8 cellular contexts compared by ENCODE assay signal in the genomic region with DNA sequence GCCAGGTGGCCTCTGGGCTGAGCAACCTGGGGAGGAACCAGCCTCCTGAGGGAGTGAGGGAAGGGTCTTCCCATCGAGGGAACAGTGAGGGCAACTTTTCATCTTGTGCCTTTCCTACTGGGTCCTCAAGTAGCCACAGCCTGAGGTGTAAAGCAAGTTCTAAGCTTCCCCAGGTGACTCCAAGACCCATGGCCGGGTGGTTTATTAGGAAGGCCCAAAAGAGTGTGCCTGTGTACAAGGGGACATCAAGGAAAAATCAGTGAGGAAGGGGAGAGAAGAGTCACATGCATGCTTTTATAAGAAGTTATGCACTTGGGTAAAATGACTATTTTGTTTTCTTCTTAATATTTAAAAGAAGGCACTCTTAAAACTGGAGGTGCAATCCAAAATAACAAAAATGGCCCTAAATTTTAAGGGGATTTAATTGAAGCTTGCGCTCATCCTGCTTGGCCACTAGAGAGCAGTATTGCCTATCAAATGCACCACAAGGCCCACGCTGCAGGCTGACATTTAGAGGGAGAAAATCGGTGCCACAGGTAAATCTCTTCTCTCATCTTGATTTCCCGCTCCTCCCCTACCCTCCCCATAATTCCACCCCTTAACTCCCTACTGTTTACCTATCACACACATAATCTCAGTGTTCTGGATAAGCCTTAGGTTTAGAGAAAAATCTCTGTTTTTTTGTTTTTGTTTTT. TPM values are rescaled to one million over a fixed set of nuclear protein-coding genes. Genes with fewer than 3 reads are reported as not detected.
A peak's percentile ranks its signal among the peaks of the same experiment; 100 is the strongest.
DNase-seq lines count a peak whose midpoint lies in the region; ATAC-seq, FAIRE-seq and TF ChIP-seq lines count a peak whose summit lies in the region.

No MANE protein-coding gene starts in this region.

- FAIRE-seq in TTC549 (lab: Jason Lieb, UNC), result peak; percentile 83

- 28 to 37% methylated on average over 6 of the region's 6 CpGs for WGBS in testis, 2 donors

- H3K9me3 ChIP-seq in testis, result no peaks in the 10 kb centered on the region

- peak; percentile 73 for ATAC-seq in GM19023 (IDR thresholded peaks at IDR 0.05; ENCODE audit: unreplicated experiment)
- no peak for ATAC-seq in GM21619 (IDR thresholded peaks at IDR 0.05; ENCODE audit: unreplicated experiment)

- H3K4me1 ChIP-seq in testis, result no peaks in the 10 kb centered on the region

- peak; percentile 88 for TF ChIP-seq CTCF in C4-2B (conservative IDR thresholded peaks at IDR 0.05)
- peak in 2 of 3 experiments; percentile 67 to 68 for TF ChIP-seq CTCF in testis (IDR thresholded peaks at IDR 0.05)

- H3K27ac ChIP-seq in C4-2B, result no peak overlapping the region
- H3K27ac ChIP-seq in epithelial cell of prostate, result no peak overlapping the region
- H3K27ac ChIP-seq in testis, result no peak overlapping the region

- no peak overlapping the region for H3K4me3 ChIP-seq in testis

- peak; percentile 19 for DNase-seq in NCI-H1048 (lab: John Stamatoyannopoulos, UW)
- peak; percentile 5 for DNase-seq in epithelial cell of prostate (ENCODE audit: low read depth, low spot score)
- peak; percentile 17 for DNase-seq in mucosa of gallbladder (ENCODE audit: low spot score)
- DNase-seq in testis, result peak; percentile 61

- H3K36me3 ChIP-seq in testis (ENCODE audit: low read depth, missing control alignments), result no peaks in the 10 kb centered on the region

- no peaks in the 10 kb centered on the region for H3K27me3 ChIP-seq in testis

- intact Hi-C loops in testis (cut with DNase I; ENCODE audit: low total_unique reads), result no loop called here

- TF ChIP-seq POLR2A in testis (IDR thresholded peaks at IDR 0.05), result no peak

RNA-seq across cellular contexts. Expression of gene NANOGP8, which starts 6.7 kb away (rescaled TPM):
- total RNA-seq in mucosa of gallbladder (0.46 TPM), testis (1 to 10 TPM; 6.0 to 9.6 TPM)
- polyA plus RNA-seq in testis (ENCODE audit: insufficient read depth, low read depth, low replicate concordance), result 1.1 TPM

Comparison
In these comparisons a context has a peak if more than half of its experiments do, and no peak if none do; other contexts are left out.
1. DNase-seq: peak in every context shown above with its lines; median percentile 61 in testis; 19 in NCI-H1048; 17 in mucosa of gallbladder; 5 in epithelial cell of prostate.